In the genomic region with DNA sequence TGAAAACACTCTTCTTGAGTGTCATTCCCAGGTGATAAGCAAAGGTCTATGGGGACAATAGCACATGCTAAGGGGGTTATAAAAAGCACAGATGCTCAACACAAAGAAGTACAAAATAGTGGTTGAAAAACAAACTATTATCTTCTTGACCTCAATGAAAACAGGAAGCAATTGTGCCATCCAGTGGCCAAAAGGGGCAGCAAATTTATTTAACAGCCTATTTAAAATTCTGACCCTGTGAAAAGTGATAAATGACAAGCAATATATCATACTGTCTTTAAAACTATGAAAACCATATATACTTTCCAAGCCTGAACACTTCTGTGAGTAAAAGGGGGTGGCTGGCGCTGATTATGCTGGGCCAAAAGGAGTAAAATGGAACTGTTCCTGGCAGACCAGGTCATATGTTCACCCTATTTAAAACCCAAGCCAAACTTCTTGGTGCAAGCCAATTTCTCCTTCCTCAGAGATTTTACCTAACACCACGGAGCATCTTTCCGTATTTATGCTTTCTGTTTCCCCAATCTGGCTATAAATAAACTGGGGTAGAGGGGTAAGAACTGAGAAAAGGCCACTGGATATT, we compare ENCODE assay signal across 10 cellular contexts. TPM values are rescaled to one million over a fixed set of nuclear protein-coding genes. Genes with fewer than 3 reads are reported as not detected.
DNase-seq lines count a peak whose midpoint lies in the region; ATAC-seq and TF ChIP-seq lines count a peak whose summit lies in the region.
"Had no signal": no experiment of that assay in that cellular context is flagged by ENCODE, and none has a peak within 500 bp of the region (broad histone marks: within the 10 kb centered on the region; RNA-seq: fewer than 3 reads in every experiment).

No MANE protein-coding gene starts in this region.

- H3K27ac Mint-ChIP-seq in endodermal cell (peak overlapping the region; percentile 74), nephron (no peak overlapping the region)
- H3K27ac Mint-ChIP-seq in naive thymus-derived CD4-positive, alpha-beta T cell: peak overlapping the region in 2 of 9 donors; percentile 14 to 57
- H3K27ac Mint-ChIP-seq: dendritic cell treated with granulocyte-macrophage colony-stimulating factor and Interleukin-4, amounts not matched to agents 40 ng/mL and 50 ng/mL, for 4 days; stimulated activated naive B cell treated with anti-CD40 and anti-IgM and Interleukin-4, amounts not matched to agents 10 μg/mL and 1 μg/mL and 100 μg/mL, for 72 hours had no signal

- H3K27me3 ChIP-seq in SJCRH30: no peaks in the 10 kb centered on the region
- H3K27me3 ChIP-seq in endodermal cell (ENCODE audit: control insufficient read depth, insufficient read depth, low read length, poor library complexity, severe bottlenecking): no peaks in the 10 kb centered on the region
- H3K27me3 ChIP-seq in naive thymus-derived CD4-positive, alpha-beta T cell (ENCODE audit: control insufficient read depth in 2 of 2, insufficient read depth in 2 of 2, low read length in 2 of 2): no peaks in the 10 kb centered on the region

- H3K4me1 ChIP-seq in SJCRH30: no peaks in the 10 kb centered on the region
- H3K4me1 ChIP-seq in endodermal cell (ENCODE audit: control insufficient read depth, insufficient read depth, low read length): no peaks in the 10 kb centered on the region
- no peaks in the 10 kb centered on the region for H3K4me1 ChIP-seq in naive thymus-derived CD4-positive, alpha-beta T cell (ENCODE audit: control insufficient read depth in 2 of 2, insufficient read depth in 2 of 2, low read length in 2 of 2)

- ATAC-seq in HG02763 (IDR thresholded peaks at IDR 0.05; ENCODE audit: unreplicated experiment): no peak
- no peak for ATAC-seq in naive thymus-derived CD4-positive, alpha-beta T cell

- H3K9me3 ChIP-seq in SJCRH30 (replicated peaks) (no peaks in the 10 kb centered on the region), endodermal cell (ENCODE audit: control insufficient read depth, low read length) (no peaks in the 10 kb centered on the region)
- no peaks in the 10 kb centered on the region for H3K9me3 ChIP-seq in naive thymus-derived CD4-positive, alpha-beta T cell (ENCODE audit: control insufficient read depth in 2 of 3, low read length in 3 of 3)

- H3K4me1 Mint-ChIP-seq in endodermal cell: no peaks in the 10 kb centered on the region
- no peaks in the 10 kb centered on the region for H3K4me1 Mint-ChIP-seq in nephron
- peaks cover 0 to 27% (median 16%) of the 10 kb centered on the region in 7 donors for H3K4me1 Mint-ChIP-seq in naive thymus-derived CD4-positive, alpha-beta T cell

- no peaks in the 10 kb centered on the region for H3K9me3 Mint-ChIP-seq in endodermal cell
- no peaks in the 10 kb centered on the region for H3K9me3 Mint-ChIP-seq in nephron
- no peaks in the 10 kb centered on the region for H3K9me3 Mint-ChIP-seq in naive thymus-derived CD4-positive, alpha-beta T cell
- H3K9me3 Mint-ChIP-seq: dendritic cell treated with granulocyte-macrophage colony-stimulating factor and Interleukin-4, amounts not matched to agents 40 ng/mL and 50 ng/mL, for 4 days; stimulated activated naive B cell treated with anti-CD40 and anti-IgM and Interleukin-4, amounts not matched to agents 10 μg/mL and 1 μg/mL and 100 μg/mL, for 72 hours had no signal

- H3K36me3 Mint-ChIP-seq in endodermal cell (ENCODE audit: low read depth) (peaks cover 56% of the 10 kb centered on the region), nephron (ENCODE audit: low read depth) (peaks cover 45% of the 10 kb centered on the region)
- peaks cover 4 to 46% (median 11%) of the 10 kb centered on the region in 5 donors for H3K36me3 Mint-ChIP-seq in naive thymus-derived CD4-positive, alpha-beta T cell

- 88% methylated on average over 3 of the region's 3 CpGs; no CpG with 5 or more reads in 1 of the 2 experiments for WGBS in endodermal cell (ENCODE audit: insufficient coverage in 1 of 2, insufficient read length in 1 of 2), 2 experiments

- H3K27ac ChIP-seq in SJCRH30 (no peak overlapping the region), endodermal cell (ENCODE audit: low read depth, low read length) (no peak overlapping the region)
- no peak overlapping the region for H3K27ac ChIP-seq in naive thymus-derived CD4-positive, alpha-beta T cell (ENCODE audit: low read depth, low read length)

- H3K4me3 ChIP-seq in Jurkat, Clone E6-1 (ENCODE audit: low read length): no peak overlapping the region
- H3K4me3 ChIP-seq in SJCRH30 (no peak overlapping the region), endodermal cell (ENCODE audit: low read length) (no peak overlapping the region)
- no peak overlapping the region for H3K4me3 ChIP-seq in naive thymus-derived CD4-positive, alpha-beta T cell (ENCODE audit: low read length)

- intact Hi-C loops in naive thymus-derived CD4-positive, alpha-beta T cell (cut with micrococcal nuclease): loop anchor here (1.0 to 10.0 kb wide), 8 partner anchors 218 to 1160 kb away; partner anchors contain the start of genes ERP44 (in 1 of the 2) and INVS (in 1 of the 2)

- POLR2A ChIA-PET in naive thymus-derived CD4-positive, alpha-beta T cell (lab: Charles Lee): no interaction called here

- H3K27me3 Mint-ChIP-seq in endodermal cell (ENCODE audit: insufficient read depth): no peaks in the 10 kb centered on the region
- H3K27me3 Mint-ChIP-seq in nephron (ENCODE audit: low read depth): no peaks in the 10 kb centered on the region
- no peaks in the 10 kb centered on the region for H3K27me3 Mint-ChIP-seq in naive thymus-derived CD4-positive, alpha-beta T cell
- H3K27me3 Mint-ChIP-seq: dendritic cell treated with granulocyte-macrophage colony-stimulating factor and Interleukin-4, amounts not matched to agents 40 ng/mL and 50 ng/mL, for 4 days; stimulated activated naive B cell treated with anti-CD40 and anti-IgM and Interleukin-4, amounts not matched to agents 10 μg/mL and 1 μg/mL and 100 μg/mL, for 72 hours had no signal

- peaks cover 85% of the 10 kb centered on the region for H3K36me3 ChIP-seq in SJCRH30
- H3K36me3 ChIP-seq in endodermal cell (ENCODE audit: control insufficient read depth, insufficient read depth, low read length): peaks cover 74% of the 10 kb centered on the region
- peaks cover 0 to 23% (median 15%) of the 10 kb centered on the region in 3 experiments for H3K36me3 ChIP-seq in naive thymus-derived CD4-positive, alpha-beta T cell (ENCODE audit: control insufficient read depth in 2 of 3, insufficient read depth in 3 of 3, low read length in 3 of 3)

- peak; percentile 86 for TF ChIP-seq CTCF in endodermal cell (conservative IDR thresholded peaks at IDR 0.05)
- TF ChIP-seq CTCF in nephron (IDR thresholded peaks at IDR 0.05; ENCODE audit: unreplicated experiment in 3 of 3): peak; percentile 57 to 67 (median 67)

- CTCF ChIA-PET in naive thymus-derived CD4-positive, alpha-beta T cell (lab: Charles Lee): interaction anchor here (0.6 to 0.7 kb wide), 2 partner anchors 181 to 1183 kb away, joined by 3 read pairs; no protein-coding TSS in a partner anchor

- no peak overlapping the region for H3K9ac ChIP-seq in endodermal cell (ENCODE audit: extremely low read depth, low read length, poor library complexity, severe bottlenecking)

- peak; percentile 65 for DNase-seq in activated effector memory CD4-positive, alpha-beta T cell treated with anti-CD3 and anti-CD28 coated beads, Interleukin-2, amount 50 U/mL, for 16 hours
- no peak for DNase-seq in activated effector memory CD4-positive, alpha-beta T cell treated with Interleukin-2 at 50 U/mL for 16 hours
- DNase-seq in Jurkat, Clone E6-1 (ENCODE audit: low read depth, low spot score): peak; percentile 9
- peak; percentile 40 to 67 for DNase-seq in SJCRH30
- peak; percentile 71 for DNase-seq in endodermal cell
- no peak for DNase-seq in naive thymus-derived CD4-positive, alpha-beta T cell
- DNase-seq: stimulated activated naive B cell treated with anti-CD40 and anti-IgM and Interleukin-4, amounts not matched to agents 10 μg/mL and 1 μg/mL and 100 μg/mL, for 72 hours had no signal

- no peak overlapping the region for H3K4me3 Mint-ChIP-seq in endodermal cell
- H3K4me3 Mint-ChIP-seq in nephron: no peak overlapping the region
- H3K4me3 Mint-ChIP-seq in naive thymus-derived CD4-positive, alpha-beta T cell: no peak overlapping the region
- H3K4me3 Mint-ChIP-seq: dendritic cell treated with granulocyte-macrophage colony-stimulating factor and Interleukin-4, amounts not matched to agents 40 ng/mL and 50 ng/mL, for 4 days; stimulated activated naive B cell treated with anti-CD40 and anti-IgM and Interleukin-4, amounts not matched to agents 10 μg/mL and 1 μg/mL and 100 μg/mL, for 72 hours had no signal

RNA-seq across cellular contexts. Expression of gene TEX10, which starts 29.7 kb away (rescaled TPM):
- polyA plus RNA-seq in Jurkat, Clone E6-1 (2012; ENCODE audit: insufficient read depth, insufficient read length): 19.5 TPM
- total RNA-seq in SJCRH30 (2014; rRNA removed; shearing (Covaris generic)): 92.4 and 101 TPM in 2 replicates
- 10 to 100 TPM; 44.7 to 49.4 TPM for total RNA-seq in endodermal cell
- polyA plus RNA-seq in endodermal cell (2013, experiment 1 of 2): 31.6 TPM
- polyA plus RNA-seq in endodermal cell (2013, experiment 2 of 2): 31.6 TPM
- total RNA-seq in naive thymus-derived CD4-positive, alpha-beta T cell: 10 to 100 TPM; 11.0 to 24.6 (median 18.2) TPM
- polyA plus RNA-seq in naive thymus-derived CD4-positive, alpha-beta T cell: 10 to 100 TPM; 13.6 to 20.5 TPM

Comparison
In these comparisons a context has a peak if more than half of its experiments do, and no peak if none do; other contexts are left out.
1. DNase-seq: peak in activated effector memory CD4-positive, alpha-beta T cell treated with anti-CD3 and anti-CD28 coated beads, Interleukin-2, amount 50 U/mL, for 16 hours (single experiment), Jurkat, Clone E6-1 (single experiment), SJCRH30 (2 of 2) and endodermal cell (single experiment); none in activated effector memory CD4-positive, alpha-beta T cell treated with Interleukin-2 at 50 U/mL for 16 hours (single experiment) and naive thymus-derived CD4-positive, alpha-beta T cell (0 of 9).